In genomic region chr17:29145289-29146058, GRCh38 we compare ENCODE assay signal across 1 cellular context.
TF ChIP-seq lines count a peak whose summit lies in the region.

No MANE protein-coding gene starts in this region.

TF ChIP-seq in HepG2, 621 proteins besides CTCF, POLR2A, EP300 and RAD21 (continued from another document and continues in another):
- TF ChIP-seq ATF7-NPFF (CRISPR knock-in tag; IDR thresholded peaks at IDR 0.05; ENCODE audit: low read depth) (no peak), HNF4A (CRISPR knock-in tag; IDR thresholded peaks at IDR 0.05) (no peak), ZNF329 (CRISPR knock-in tag; IDR thresholded peaks at IDR 0.05; ENCODE audit: low read depth) (no peak), KAT8 (CRISPR knock-in tag; IDR thresholded peaks at IDR 0.05) (0 out of 2 replicates have a peak, but pooled peaks have one; percentile 19), MYPOP (CRISPR knock-in tag; IDR thresholded peaks at IDR 0.05) (no peak), ZBTB44 (CRISPR knock-in tag; IDR thresholded peaks at IDR 0.05) (no peak), WIZ (CRISPR knock-in tag; IDR thresholded peaks at IDR 0.05) (no peak), ZNF512 (CRISPR knock-in tag; IDR thresholded peaks at IDR 0.05) (no peak), TRAFD1 (CRISPR knock-in tag; IDR thresholded peaks at IDR 0.05; ENCODE audit: borderline replicate concordance) (no peak), ZKSCAN8 (CRISPR knock-in tag; IDR thresholded peaks at IDR 0.05; ENCODE audit: borderline replicate concordance) (no peak), ZBTB7B (CRISPR knock-in tag; IDR thresholded peaks at IDR 0.05) (no peak), ELF3 (CRISPR knock-in tag; IDR thresholded peaks at IDR 0.05) (0 out of 2 replicates have a peak, but pooled peaks have one; percentile 12), ZNF225 (CRISPR knock-in tag; IDR thresholded peaks at IDR 0.05) (no peak), ZNF136 (CRISPR knock-in tag; IDR thresholded peaks at IDR 0.05; ENCODE audit: low read depth) (no peak), SNAPC5 (CRISPR knock-in tag; IDR thresholded peaks at IDR 0.05; ENCODE audit: borderline replicate concordance) (no peak), ATF3 (CRISPR knock-in tag; IDR thresholded peaks at IDR 0.05) (no peak), MIXL1 (CRISPR knock-in tag; IDR thresholded peaks at IDR 0.05) (no peak), FIP1L1 (IDR thresholded peaks at IDR 0.05; ENCODE audit: borderline replicate concordance, insufficient read depth, low read depth, low read length) (no peak), ZHX2 (IDR thresholded peaks at IDR 0.05; ENCODE audit: low read depth) (no peak), ZHX2 (CRISPR knock-in tag; IDR thresholded peaks at IDR 0.05; ENCODE audit: borderline replicate concordance) (no peak), XRCC5 (optimal IDR thresholded peaks at IDR 0.05; ENCODE audit: low read length) (peak; percentile 19), HMGXB4 (CRISPR knock-in tag; IDR thresholded peaks at IDR 0.05; ENCODE audit: borderline replicate concordance in 1 of 2, low read depth in 1 of 2) (0 out of 4 replicates have a peak, but pooled peaks of 1 of the 2 experiments have one; percentile 33), PAWR (CRISPR knock-in tag; IDR thresholded peaks at IDR 0.05; ENCODE audit: borderline replicate concordance) (no peak), ZBTB4 (CRISPR knock-in tag; IDR thresholded peaks at IDR 0.05; ENCODE audit: borderline replicate concordance) (no peak), KIAA2018 (CRISPR knock-in tag; IDR thresholded peaks at IDR 0.05; ENCODE audit: borderline replicate concordance) (no peak), ZNF878 (CRISPR knock-in tag; IDR thresholded peaks at IDR 0.05) (no peak)
